In the genomic region with DNA sequence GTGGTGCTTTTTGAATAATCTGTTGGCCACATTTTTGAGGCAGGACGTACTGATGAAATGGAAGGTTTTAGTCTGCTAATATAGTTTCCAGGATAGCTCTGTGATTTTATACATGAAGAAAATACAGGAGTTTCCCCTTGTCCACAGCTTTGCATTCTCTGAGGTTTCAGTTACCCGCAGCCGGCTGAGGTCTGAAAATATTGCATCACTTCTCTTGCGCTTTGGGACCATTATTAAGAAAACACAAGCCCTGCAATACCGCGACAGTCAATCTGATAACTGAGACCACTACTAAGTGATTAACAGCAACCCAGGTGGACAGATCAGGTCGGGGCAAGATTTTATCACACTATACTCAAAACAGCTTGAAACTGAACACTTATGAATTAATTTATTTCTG, we compare ENCODE assay signal across 12 cellular contexts. TPM values are rescaled to one million over a fixed set of nuclear protein-coding genes. Genes with fewer than 3 reads are reported as not detected.
DNase-seq lines count a peak whose midpoint lies in the region; ATAC-seq and TF ChIP-seq lines count a peak whose summit lies in the region.
"Had no signal": no experiment of that assay in that cellular context is flagged by ENCODE, and none has a peak within 500 bp of the region (broad histone marks: within the 10 kb centered on the region; RNA-seq: fewer than 3 reads in every experiment).

No MANE protein-coding gene starts in this region.

- no peaks in the 10 kb centered on the region for H3K9me3 ChIP-seq in esophagus squamous epithelium

- H3K4me2 ChIP-seq in GM23338 = no peak overlapping the region
- H3K4me2 ChIP-seq: PC-9 had no signal

- peak overlapping the region; percentile 82; the same call in 1 of the 2 replicates for H3K27ac Mint-ChIP-seq in GM23338
- peak overlapping the region; percentile 57 for H3K27ac Mint-ChIP-seq in T-helper 2 cell treated with Interferon-gamma antibody and Interleukin-4, amounts not matched to agents 5 μg/mL and 100 μg/mL, for 36 hours

- no peaks in the 10 kb centered on the region for H3K27me3 Mint-ChIP-seq in GM23338 (ENCODE audit: insufficient read depth, low read depth, poor library complexity)
- H3K27me3 Mint-ChIP-seq in T-helper 2 cell treated with Interferon-gamma antibody and Interleukin-4, amounts not matched to agents 5 μg/mL and 100 μg/mL, for 36 hours (ENCODE audit: low read depth) = no peaks in the 10 kb centered on the region

- ATAC-seq in GM23338 (no peak), GM18519 (IDR thresholded peaks at IDR 0.05; ENCODE audit: low FRiP score, unreplicated experiment) (no peak)

- H3K27ac ChIP-seq in GM23338 (ENCODE audit: low read depth) = no peak overlapping the region
- no peak overlapping the region for H3K27ac ChIP-seq in esophagus squamous epithelium
- H3K27ac ChIP-seq: PC-9 had no signal

- H3K4me1 Mint-ChIP-seq in GM23338 = peaks cover 16% of the 10 kb centered on the region; the same call in 2 of the 3 replicates
- peaks cover 45% of the 10 kb centered on the region for H3K4me1 Mint-ChIP-seq in T-helper 2 cell treated with Interferon-gamma antibody and Interleukin-4, amounts not matched to agents 5 μg/mL and 100 μg/mL, for 36 hours (ENCODE audit: low read depth)

- no peaks in the 10 kb centered on the region for H3F3A ChIP-seq in GM23338 (replicated peaks; ENCODE audit: low read depth)

- WGBS in esophagus squamous epithelium, 2 donors = 79 to 82% methylated on average over 6 to 7 of the region's 7 CpGs

- no peak overlapping the region for H3K4me3 Mint-ChIP-seq in GM23338
- peak overlapping the region; percentile 53 for H3K4me3 Mint-ChIP-seq in T-helper 2 cell treated with Interferon-gamma antibody and Interleukin-4, amounts not matched to agents 5 μg/mL and 100 μg/mL, for 36 hours

- H3K4me1 ChIP-seq in GM23338 (ENCODE audit: insufficient read depth) = peaks cover 9% of the 10 kb centered on the region; the same call in 1 of the 2 replicates
- no peaks in the 10 kb centered on the region for H3K4me1 ChIP-seq in esophagus squamous epithelium

- no peaks in the 10 kb centered on the region for H3K9me2 ChIP-seq in GM23338 (ENCODE audit: insufficient read depth)

- H3K79me2 ChIP-seq in GM23338 (replicated peaks; ENCODE audit: insufficient read depth) = peaks cover 25% of the 10 kb centered on the region

- no peaks in the 10 kb centered on the region for H3K9me3 Mint-ChIP-seq in GM23338
- H3K9me3 Mint-ChIP-seq in T-helper 2 cell treated with Interferon-gamma antibody and Interleukin-4, amounts not matched to agents 5 μg/mL and 100 μg/mL, for 36 hours = no peaks in the 10 kb centered on the region
- H3K9me3 Mint-ChIP-seq: brain had no signal

- H3K4me3 ChIP-seq in GM23338 = no peak overlapping the region
- no peak overlapping the region for H3K4me3 ChIP-seq in esophagus squamous epithelium
- H3K4me3 ChIP-seq: PC-9 had no signal

- H2AFZ ChIP-seq in GM23338 = no peak overlapping the region
- H2AFZ ChIP-seq: PC-9 had no signal

- H3K27me3 ChIP-seq in GM23338 (ENCODE audit: insufficient read depth) (no peaks in the 10 kb centered on the region), esophagus squamous epithelium (no peaks in the 10 kb centered on the region)

- DNase-seq in Daoy (ENCODE audit: low read depth) (peak; percentile 4), GM23338 (ENCODE audit: low spot score) (no peak), iris pigment epithelial cell (ENCODE audit: low read depth) (peak; percentile 34), cardiac septum (ENCODE audit: low spot score) (no peak), HCEC 1CT (no peak), esophagus squamous epithelium (lab: John Stamatoyannopoulos, UW) (no peak)
- peak; percentile 55 for DNase-seq in T-helper 2 cell treated with Interferon-gamma antibody and Interleukin-4, amounts not matched to agents 5 μg/mL and 100 μg/mL, for 36 hours (ENCODE audit: low spot score)
- DNase-seq: kidney, NCI-H1436, PC-9 had no signal

- H3K36me3 ChIP-seq in GM23338 (ENCODE audit: insufficient read depth) (peaks cover 16% of the 10 kb centered on the region; the same call in 1 of the 2 replicates), esophagus squamous epithelium (no peaks in the 10 kb centered on the region)

- TF ChIP-seq CTCF in GM23338 (conservative IDR thresholded peaks at IDR 0.05; ENCODE audit: low read depth in 2 of 2) (no peak), esophagus squamous epithelium (IDR thresholded peaks at IDR 0.05) (no peak)

- intact Hi-C loops in cardiac septum (cut with DNase I) (no loop called here), esophagus squamous epithelium (cut with DNase I) (no loop called here)

- H3K36me3 Mint-ChIP-seq in GM23338 (ENCODE audit: low read depth) = peaks cover 34% of the 10 kb centered on the region; the same call in 2 of the 3 replicates
- H3K36me3 Mint-ChIP-seq in T-helper 2 cell treated with Interferon-gamma antibody and Interleukin-4, amounts not matched to agents 5 μg/mL and 100 μg/mL, for 36 hours (ENCODE audit: low read depth) = peaks cover 57% of the 10 kb centered on the region
- H3K36me3 Mint-ChIP-seq: brain had no signal

- no peak for TF ChIP-seq POLR2A in esophagus squamous epithelium (IDR thresholded peaks at IDR 0.05)

- H4K20me1 ChIP-seq in GM23338 (replicated peaks; ENCODE audit: insufficient read depth) = peaks cover 9% of the 10 kb centered on the region; the same call in 1 of the 2 replicates

TF ChIP-seq in GM23338, 12 proteins besides CTCF, POLR2A, EP300 and RAD21 (continues in another document):
- TF ChIP-seq JUNB (IDR thresholded peaks at IDR 0.05; ENCODE audit: unreplicated experiment) = no peak
- TF ChIP-seq POLR2AphosphoS5 (IDR thresholded peaks at IDR 0.05; ENCODE audit: low read depth) = no peak
- no peak for TF ChIP-seq NANOG (IDR thresholded peaks at IDR 0.05; ENCODE audit: borderline replicate concordance)
- no peak for TF ChIP-seq EZH2 (IDR thresholded peaks at IDR 0.05; ENCODE audit: low read depth, unreplicated experiment)
- TF ChIP-seq, protein P1, sequence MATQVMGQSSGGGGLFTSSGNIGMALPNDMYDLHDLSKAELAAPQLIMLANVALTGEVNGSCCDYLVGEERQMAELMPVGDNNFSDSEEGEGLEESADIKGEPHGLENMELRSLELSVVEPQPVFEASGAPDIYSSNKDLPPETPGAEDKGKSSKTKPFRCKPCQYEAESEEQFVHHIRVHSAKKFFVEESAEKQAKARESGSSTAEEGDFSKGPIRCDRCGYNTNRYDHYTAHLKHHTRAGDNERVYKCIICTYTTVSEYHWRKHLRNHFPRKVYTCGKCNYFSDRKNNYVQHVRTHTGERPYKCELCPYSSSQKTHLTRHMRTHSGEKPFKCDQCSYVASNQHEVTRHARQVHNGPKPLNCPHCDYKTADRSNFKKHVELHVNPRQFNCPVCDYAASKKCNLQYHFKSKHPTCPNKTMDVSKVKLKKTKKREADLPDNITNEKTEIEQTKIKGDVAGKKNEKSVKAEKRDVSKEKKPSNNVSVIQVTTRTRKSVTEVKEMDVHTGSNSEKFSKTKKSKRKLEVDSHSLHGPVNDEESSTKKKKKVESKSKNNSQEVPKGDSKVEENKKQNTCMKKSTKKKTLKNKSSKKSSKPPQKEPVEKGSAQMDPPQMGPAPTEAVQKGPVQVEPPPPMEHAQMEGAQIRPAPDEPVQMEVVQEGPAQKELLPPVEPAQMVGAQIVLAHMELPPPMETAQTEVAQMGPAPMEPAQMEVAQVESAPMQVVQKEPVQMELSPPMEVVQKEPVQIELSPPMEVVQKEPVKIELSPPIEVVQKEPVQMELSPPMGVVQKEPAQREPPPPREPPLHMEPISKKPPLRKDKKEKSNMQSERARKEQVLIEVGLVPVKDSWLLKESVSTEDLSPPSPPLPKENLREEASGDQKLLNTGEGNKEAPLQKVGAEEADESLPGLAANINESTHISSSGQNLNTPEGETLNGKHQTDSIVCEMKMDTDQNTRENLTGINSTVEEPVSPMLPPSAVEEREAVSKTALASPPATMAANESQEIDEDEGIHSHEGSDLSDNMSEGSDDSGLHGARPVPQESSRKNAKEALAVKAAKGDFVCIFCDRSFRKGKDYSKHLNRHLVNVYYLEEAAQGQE (IDR thresholded peaks at IDR 0.05; ENCODE audit: unreplicated experiment) = no peak
- TF ChIP-seq EZH2phosphoT487 (IDR thresholded peaks at IDR 0.05; ENCODE audit: unreplicated experiment) = no peak
- TF ChIP-seq ZNF331 (CRISPR knock-in tag; IDR thresholded peaks at IDR 0.05; ENCODE audit: low read depth) = no peak

RNA-seq across cellular contexts. Expression of a gene that starts 33.0 kb away (rescaled TPM):
- total RNA-seq in Daoy (2014; rRNA removed; shearing (Covaris generic)) = 23.5 and 24.8 TPM in 2 replicates
- 43.1 and 46.0 TPM in 2 replicates for total RNA-seq in GM23338 (2014; rRNA removed; shearing (Covaris generic))
- 43.3 and 43.9 TPM in 2 replicates for polyA plus RNA-seq in GM23338 (2016; fragmentation: Nextera tagmentation; extraction: Ambion mirVana)
- 0.75 TPM for total RNA-seq in cardiac septum
- 1 to 10 TPM; 1.3 to 3.4 (median 2.0) TPM for total RNA-seq in esophagus squamous epithelium

Comparison
In these comparisons a context has a peak if more than half of its experiments do, and no peak if none do; other contexts are left out.
1. DNase-seq: peak in Daoy (single experiment), T-helper 2 cell treated with Interferon-gamma antibody and Interleukin-4, amounts not matched to agents 5 μg/mL and 100 μg/mL, for 36 hours (single experiment) and iris pigment epithelial cell (single experiment); none in GM23338 (single experiment), cardiac septum (single experiment), HCEC 1CT (single experiment) and esophagus squamous epithelium (single experiment).